Comparison of ENCODE assay signal across 1 cellular context in genomic region chr12:43349863-43350262, GRCh38.
TF ChIP-seq lines count a peak whose summit lies in the region.

No MANE protein-coding gene starts in this region.

TF ChIP-seq in SK-N-SH treated with all-trans-retinoic acid at 6 μM for 48 hours, 23 proteins besides CTCF, POLR2A, EP300 and RAD21 (continued from another document):
- TF ChIP-seq CREB5 (CRISPR knock-in tag; IDR thresholded peaks at IDR 0.05; ENCODE audit: low read depth) (no peak), CSDC2 (CRISPR knock-in tag; IDR thresholded peaks at IDR 0.05) (no peak), GLIS3 (CRISPR knock-in tag; IDR thresholded peaks at IDR 0.05) (no peak), TOX (CRISPR knock-in tag; IDR thresholded peaks at IDR 0.05; ENCODE audit: borderline replicate concordance) (no peak), ZC3H10 (CRISPR knock-in tag; IDR thresholded peaks at IDR 0.05) (no peak), PATZ1 (CRISPR knock-in tag; IDR thresholded peaks at IDR 0.05; ENCODE audit: borderline replicate concordance) (no peak)
